Comparison of ENCODE assay signal across 9 cellular contexts in the genomic region with DNA sequence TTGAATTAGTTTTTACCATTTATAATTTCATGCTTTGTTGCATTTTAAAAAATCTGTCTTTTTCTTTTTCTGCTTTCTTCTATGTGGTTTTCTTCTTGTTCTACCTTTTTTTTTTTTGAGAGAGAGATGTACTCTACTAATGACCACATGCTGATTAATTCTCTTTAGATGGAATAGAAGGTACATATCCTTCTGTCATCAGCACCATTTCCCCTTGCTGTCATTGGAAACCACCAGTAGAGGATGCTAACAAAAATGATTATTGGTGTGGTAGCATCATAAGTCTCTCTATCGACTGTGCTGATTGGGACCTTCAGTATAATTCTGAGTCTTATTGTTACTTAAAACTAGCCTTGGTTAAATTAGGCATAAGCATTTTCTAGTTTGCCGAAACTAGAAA. TPM values are rescaled to one million over a fixed set of nuclear protein-coding genes. Genes with fewer than 3 reads are reported as not detected.
DNase-seq lines count a peak whose midpoint lies in the region; ATAC-seq, FAIRE-seq and TF ChIP-seq lines count a peak whose summit lies in the region.
"Had no signal": no experiment of that assay in that cellular context is flagged by ENCODE, and none has a peak within 500 bp of the region (broad histone marks: within the 10 kb centered on the region; RNA-seq: fewer than 3 reads in every experiment).

No MANE protein-coding gene starts in this region.

- TF ChIP-seq CTCF in astrocyte (IDR thresholded peaks at IDR 0.05; ENCODE audit: insufficient read depth, low read depth, low read length), result peak; percentile 31

- H3K4me1 Mint-ChIP-seq in IgD-negative memory B cell (peaks cover 23 to 31% (median 29%) of the 10 kb centered on the region in 3 donors), astrocyte (ENCODE audit: low read depth, unreplicated experiment) (peaks cover 10% of the 10 kb centered on the region)

- H4K20me1 ChIP-seq in astrocyte (ENCODE audit: insufficient read depth, low read length), result peaks cover 58% of the 10 kb centered on the region

- H3K9me3 ChIP-seq in astrocyte (ENCODE audit: insufficient read depth, low read depth, low read length) (no peaks in the 10 kb centered on the region), neuron (ENCODE audit: low read length) (no peaks in the 10 kb centered on the region)

- H3K4me3 ChIP-seq in astrocyte (ENCODE audit: insufficient read depth, low read depth, low read length) (no peak overlapping the region), neuron (ENCODE audit: low read length) (peak overlapping the region; percentile 100)

- H3K27me3 ChIP-seq in astrocyte (ENCODE audit: insufficient read depth, low read length), result no peaks in the 10 kb centered on the region
- H3K27me3 ChIP-seq in neuron (ENCODE audit: insufficient read depth, low read length), result no peaks in the 10 kb centered on the region

- H3K27ac ChIP-seq in astrocyte (ENCODE audit: low read depth, low read length), result no peak overlapping the region

- H3K36me3 Mint-ChIP-seq in IgD-negative memory B cell, result no peaks in the 10 kb centered on the region
- H3K36me3 Mint-ChIP-seq in astrocyte (ENCODE audit: low read depth, unreplicated experiment), result no peaks in the 10 kb centered on the region

- no peak overlapping the region for H3K9ac ChIP-seq in astrocyte (ENCODE audit: low read length)

- H3K4me1 ChIP-seq in astrocyte (ENCODE audit: insufficient read depth, low read length) (peaks cover 19% of the 10 kb centered on the region), neuron (ENCODE audit: insufficient read depth, low read length) (peaks cover 39% of the 10 kb centered on the region)

- H3K9me3 Mint-ChIP-seq in IgD-negative memory B cell, result no peaks in the 10 kb centered on the region
- no peaks in the 10 kb centered on the region for H3K9me3 Mint-ChIP-seq in astrocyte (ENCODE audit: unreplicated experiment)

- DNase-seq in NCI-H1417 (lab: John Stamatoyannopoulos, UW) (peak in 2 of 3 experiments; percentile 19 to 44), NCI-H1417 treated with DMSO at 0.1 percent for 48 hours (lab: John Stamatoyannopoulos, UW) (no peak), astrocyte (ENCODE audit: low read depth) (peak; percentile 4), epidermal melanocyte (ENCODE audit: insufficient read length, low spot score) (no peak)
- DNase-seq: ACHN had no signal

- H3K79me2 ChIP-seq in astrocyte (ENCODE audit: insufficient read depth, low read length), result peaks cover 96% of the 10 kb centered on the region

- peak; percentile 13 for FAIRE-seq in astrocyte (lab: Jason Lieb, UNC)

- H2AFZ ChIP-seq in astrocyte (ENCODE audit: low read depth, low read length) (no peak overlapping the region), neuron (ENCODE audit: low read depth, low read length) (no peak overlapping the region)

- no peaks in the 10 kb centered on the region for H3K27me3 Mint-ChIP-seq in IgD-negative memory B cell
- H3K27me3 Mint-ChIP-seq in astrocyte (ENCODE audit: low read depth, unreplicated experiment), result no peaks in the 10 kb centered on the region

- H3K4me3 Mint-ChIP-seq in IgD-negative memory B cell (peak overlapping the region in 3 of 4 donors; percentile 52 to 77 (median 54)), astrocyte (ENCODE audit: unreplicated experiment) (peak overlapping the region; percentile 18)

- H3K36me3 ChIP-seq in astrocyte (ENCODE audit: insufficient read depth, low read length) (no peaks in the 10 kb centered on the region), neuron (ENCODE audit: insufficient read depth, low read length) (no peaks in the 10 kb centered on the region)

- no peak for ATAC-seq in GM21367 (IDR thresholded peaks at IDR 0.05; ENCODE audit: unreplicated experiment)
- ATAC-seq in HG02981 (IDR thresholded peaks at IDR 0.05; ENCODE audit: unreplicated experiment), result no peak

- peak overlapping the region; percentile 76 to 94 (median 80) for H3K27ac Mint-ChIP-seq in IgD-negative memory B cell
- H3K27ac Mint-ChIP-seq in astrocyte (ENCODE audit: unreplicated experiment), result no peak overlapping the region

- peak overlapping the region; percentile 87 for H3K4me2 ChIP-seq in astrocyte (ENCODE audit: low read length)

RNA-seq across cellular contexts. Expression of gene ZEB1, which starts 3.6 kb away (rescaled TPM):
- polyA plus RNA-seq in IgD-negative memory B cell, result 32.2 TPM
- 37.2 and 42.3 TPM in 2 replicates for total RNA-seq in astrocyte

Comparison
In these comparisons a context has a peak if more than half of its experiments do, and no peak if none do; other contexts are left out.
1. DNase-seq: peak in NCI-H1417 (2 of 3) and astrocyte (single experiment); none in NCI-H1417 treated with DMSO at 0.1 percent for 48 hours (single experiment) and epidermal melanocyte (single experiment).